Comparison of ENCODE assay signal across 5 cellular contexts in genomic region chr1:72705921-72706320, GRCh38.
"Had no signal": no experiment of that assay in that cellular context is flagged by ENCODE, and none has a peak within 500 bp of the region (broad histone marks: within the 10 kb centered on the region; RNA-seq: fewer than 3 reads in every experiment).

No MANE protein-coding gene starts in this region.

- H3K4me3 ChIP-seq: GM23338, K562 had no signal

- DNase-seq: H9, HCEC 1CT, IMR-90 had no signal
